9 cellular contexts compared by ENCODE assay signal in genomic region chr5:80238778-80239679, GRCh38. TPM values are rescaled to one million over a fixed set of nuclear protein-coding genes. Genes with fewer than 3 reads are reported as not detected.
DNase-seq lines count a peak whose midpoint lies in the region; ATAC-seq lines count a peak whose summit lies in the region.
"Had no signal": no experiment of that assay in that cellular context is flagged by ENCODE, and none has a peak within 500 bp of the region (broad histone marks: within the 10 kb centered on the region; RNA-seq: fewer than 3 reads in every experiment).

No MANE protein-coding gene starts in this region.

- peaks cover 69% of the 10 kb centered on the region for H3K4me1 Mint-ChIP-seq in activated naive CD4-positive, alpha-beta T cell treated with anti-CD3 and anti-CD28 coated beads, Interleukin-2, amount 10 ng/mL, durations not matched to agents 7 days and 5 days

- peak in 1 of 2 donors; percentile 43 for ATAC-seq in activated naive CD4-positive, alpha-beta T cell treated with anti-CD3 and anti-CD28 coated beads, Interleukin-2, amount 50 U/mL, for 72 hours
- no peak for ATAC-seq in HG02981 (IDR thresholded peaks at IDR 0.05; ENCODE audit: unreplicated experiment)

- WGBS in neuronal stem cell (ENCODE audit: extremely low coverage in 2 of 2, insufficient read length in 2 of 2, insufficient replicate concordance in 1 of 2), 2 donors, result no CpG with 5 or more reads among the region's 8 CpGs

- no peaks in the 10 kb centered on the region for H3K27me3 ChIP-seq in neuronal stem cell (ENCODE audit: control insufficient read depth in 3 of 3, insufficient read depth in 3 of 3, low read depth in 1 of 3, low read length in 3 of 3)

- H3K4me3 ChIP-seq in neuronal stem cell (ENCODE audit: low read length in 2 of 2), result no peak overlapping the region

- no peak overlapping the region for H2BK5ac ChIP-seq in neuronal stem cell (ENCODE audit: low read length)

- H3K23ac ChIP-seq in neuronal stem cell (ENCODE audit: low read depth, low read length, poor library complexity), result no peak overlapping the region

- no peak overlapping the region for H2BK12ac ChIP-seq in neuronal stem cell (ENCODE audit: low read length)

- H3K36me3 ChIP-seq in neuronal stem cell (replicated peaks in 1 of 2; ENCODE audit: control insufficient read depth in 2 of 2, insufficient read depth in 2 of 2, low read length in 2 of 2), result peaks cover 0 to 3% of the 10 kb centered on the region in 2 donors

- no peaks in the 10 kb centered on the region for H3K27me3 Mint-ChIP-seq in activated naive CD4-positive, alpha-beta T cell treated with anti-CD3 and anti-CD28 coated beads, Interleukin-2, amount 10 ng/mL, durations not matched to agents 7 days and 5 days

- H2AFZ ChIP-seq in neuronal stem cell (ENCODE audit: low read length), result no peak overlapping the region

- no peak overlapping the region for H4K91ac ChIP-seq in neuronal stem cell (ENCODE audit: low read depth, low read length, poor library complexity)

- H3K9ac ChIP-seq in neuronal stem cell (ENCODE audit: low read depth, low read length, poor library complexity), result no peak overlapping the region

- DNase-seq in activated naive CD4-positive, alpha-beta T cell treated with anti-CD3 and anti-CD28 coated beads, Interleukin-2, amount 10 ng/mL, durations not matched to agents 7 days and 5 days, result no peak
- no peak for DNase-seq in activated naive CD4-positive, alpha-beta T cell (lab: John Stamatoyannopoulos, UW)
- no peak for DNase-seq in activated naive CD4-positive, alpha-beta T cell treated with anti-CD3 and anti-CD28 coated beads, Interleukin-2, amount 50 U/mL, for 72 hours (ENCODE audit: low spot score in 2 of 2)
- DNase-seq in hippocampal formation (lab: John Stamatoyannopoulos, UW) (peak; percentile 77 to 83), stromal cell of bone marrow (ENCODE audit: low read depth) (peak; percentile 71), neuronal stem cell (ENCODE audit: low spot score) (no peak), SKM-1 (lab: John Stamatoyannopoulos, UW; ENCODE audit: unreplicated experiment) (no peak)

- peaks cover 6 to 22% of the 10 kb centered on the region in 2 donors for H3K9me3 ChIP-seq in neuronal stem cell (replicated peaks in 1 of 2; ENCODE audit: control insufficient read depth in 2 of 2, insufficient read depth in 1 of 2, low read depth in 1 of 2, low read length in 2 of 2)

- H3K4me3 Mint-ChIP-seq in activated naive CD4-positive, alpha-beta T cell treated with anti-CD3 and anti-CD28 coated beads, Interleukin-2, amount 10 ng/mL, durations not matched to agents 7 days and 5 days, result no peak overlapping the region
- H3K4me3 Mint-ChIP-seq: neural crest cell had no signal

- peaks cover 3% of the 10 kb centered on the region for H3K79me1 ChIP-seq in neuronal stem cell (ENCODE audit: low read depth, low read length)

- peaks cover 86% of the 10 kb centered on the region for H3K36me3 Mint-ChIP-seq in activated naive CD4-positive, alpha-beta T cell treated with anti-CD3 and anti-CD28 coated beads, Interleukin-2, amount 10 ng/mL, durations not matched to agents 7 days and 5 days
- peaks cover 20 to 36% of the 10 kb centered on the region in 2 donors for H3K36me3 Mint-ChIP-seq in activated naive CD4-positive, alpha-beta T cell treated with anti-CD3 and anti-CD28 coated beads, Interleukin-2, amount 50 U/mL, for 72 hours

- no peak overlapping the region for H3K4me2 ChIP-seq in neuronal stem cell (ENCODE audit: insufficient read depth, low read length, poor library complexity, severe bottlenecking)

- no peak overlapping the region for H3K27ac ChIP-seq in neuronal stem cell (replicated peaks; ENCODE audit: low read length)

- no peak overlapping the region for H3K4ac ChIP-seq in neuronal stem cell (ENCODE audit: low read length)

- CTCF ChIA-PET in activated naive CD4-positive, alpha-beta T cell treated with anti-CD3 and anti-CD28 coated beads, Interleukin-2, amount 10 ng/mL, durations not matched to agents 7 days and 5 days (lab: Charles Lee), result interaction anchor here (1.0 to 1.1 kb wide), 2 partner anchors 35 to 58 kb away, joined by 3 to 4 read pairs; no protein-coding TSS in a partner anchor

- H3K14ac ChIP-seq in neuronal stem cell (ENCODE audit: low read length), result no peak overlapping the region

- no peaks in the 10 kb centered on the region for H3K4me1 ChIP-seq in neuronal stem cell (ENCODE audit: control insufficient read depth in 2 of 2, insufficient read depth in 1 of 2, low read depth in 1 of 2, low read length in 2 of 2)

- no peak overlapping the region for H4K8ac ChIP-seq in neuronal stem cell (ENCODE audit: low read depth, low read length)

- no peak overlapping the region for H2BK15ac ChIP-seq in neuronal stem cell (ENCODE audit: low read length)

- no peak overlapping the region for H2AK5ac ChIP-seq in neuronal stem cell (ENCODE audit: low read depth, low read length)

- H3K9me3 Mint-ChIP-seq in activated naive CD4-positive, alpha-beta T cell treated with anti-CD3 and anti-CD28 coated beads, Interleukin-2, amount 10 ng/mL, durations not matched to agents 7 days and 5 days, result peaks cover 17% of the 10 kb centered on the region
- H3K9me3 Mint-ChIP-seq in activated naive CD4-positive, alpha-beta T cell treated with anti-CD3 and anti-CD28 coated beads, Interleukin-2, amount 50 U/mL, for 72 hours, result peaks cover 8 to 16% of the 10 kb centered on the region in 2 donors

- no peak overlapping the region for H3K18ac ChIP-seq in neuronal stem cell (ENCODE audit: low read length)

- peak overlapping the region; percentile 45 for H3K27ac Mint-ChIP-seq in activated naive CD4-positive, alpha-beta T cell treated with anti-CD3 and anti-CD28 coated beads, Interleukin-2, amount 10 ng/mL, durations not matched to agents 7 days and 5 days
- peak overlapping the region; percentile 53 to 55 for H3K27ac Mint-ChIP-seq in activated naive CD4-positive, alpha-beta T cell treated with anti-CD3 and anti-CD28 coated beads, Interleukin-2, amount 50 U/mL, for 72 hours

- no peak overlapping the region for H2BK120ac ChIP-seq in neuronal stem cell (ENCODE audit: low read depth, low read length)

RNA-seq across cellular contexts. Expression of gene SERINC5, which starts 16.8 kb away (rescaled TPM):
- total RNA-seq in activated naive CD4-positive, alpha-beta T cell treated with anti-CD3 and anti-CD28 coated beads, Interleukin-2, amount 50 U/mL, for 72 hours, result 10 to 100 TPM; 34.4 to 50.4 TPM
- polyA plus RNA-seq in neuronal stem cell (2013, experiment 1 of 2), result 29.3 TPM
- polyA plus RNA-seq in neuronal stem cell (2013, experiment 2 of 2), result 30.3 TPM

Comparison
In these comparisons a context has a peak if more than half of its experiments do, and no peak if none do; other contexts are left out.
1. DNase-seq: peak in hippocampal formation (2 of 2) and stromal cell of bone marrow (single experiment); none in activated naive CD4-positive, alpha-beta T cell treated with anti-CD3 and anti-CD28 coated beads, Interleukin-2, amount 10 ng/mL, durations not matched to agents 7 days and 5 days (single experiment), activated naive CD4-positive, alpha-beta T cell (0 of 4), activated naive CD4-positive, alpha-beta T cell treated with anti-CD3 and anti-CD28 coated beads, Interleukin-2, amount 50 U/mL, for 72 hours (0 of 2), neuronal stem cell (single experiment) and SKM-1 (single experiment).